Comparison of ENCODE assay signal across 8 cellular contexts in the genomic region with DNA sequence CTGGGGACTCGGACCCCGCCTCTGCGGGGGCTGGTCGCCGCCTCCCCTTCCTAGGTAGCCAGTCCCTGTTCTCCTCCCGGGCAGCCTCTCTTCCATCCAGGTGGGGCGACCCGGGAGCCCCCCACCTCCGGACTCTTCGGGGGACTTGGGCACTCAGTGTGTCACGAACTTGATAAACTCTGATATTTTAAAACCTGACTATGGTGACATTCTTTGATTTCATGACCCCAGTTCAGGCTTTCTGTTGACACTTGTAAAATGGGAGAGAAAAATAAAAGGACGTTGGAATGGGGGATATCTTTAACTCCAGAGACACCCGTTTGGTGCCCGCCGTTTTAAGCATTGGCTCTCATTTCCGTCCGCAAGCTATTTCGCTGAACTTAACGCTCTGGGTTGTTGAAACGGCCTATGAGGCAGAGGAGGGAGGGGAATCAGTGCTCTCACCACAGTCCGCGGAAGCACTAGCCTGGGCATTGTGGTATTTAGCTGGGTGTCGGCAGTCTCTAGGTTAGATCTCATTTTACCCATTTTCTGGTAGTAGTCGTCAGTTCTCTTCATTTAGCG. TPM values are rescaled to one million over a fixed set of nuclear protein-coding genes. Genes with fewer than 3 reads are reported as not detected.
DNase-seq lines count a peak whose midpoint lies in the region; ATAC-seq, FAIRE-seq and TF ChIP-seq lines count a peak whose summit lies in the region.

No MANE protein-coding gene starts in this region.

- H3K4me3 Mint-ChIP-seq in activated naive CD8-positive, alpha-beta T cell treated with anti-CD3 and anti-CD28 coated beads, Interleukin-2, amount 10 ng/mL, durations not matched to agents 7 days and 5 days: peak overlapping the region; percentile 99
- peak overlapping the region; percentile 95 for H3K4me3 Mint-ChIP-seq in progenitor cell of endocrine pancreas (ENCODE audit: low read depth)

- DNase-seq in CMK (ENCODE audit: low read depth) (peak; percentile 41), HPDE6-E6E7 (ENCODE audit: extremely low spot score) (peak; percentile 38), SK-MEL-5 (ENCODE audit: low read depth, low spot score) (peak; percentile 44), heart right ventricle (peak; percentile 33 to 40), progenitor cell of endocrine pancreas (ENCODE audit: low spot score, unreplicated experiment) (no peak), D721Med (ENCODE audit: insufficient read length, low spot score) (no peak)
- peak; percentile 67 for DNase-seq in activated naive CD8-positive, alpha-beta T cell treated with anti-CD3 and anti-CD28 coated beads, Interleukin-2, amount 10 ng/mL, durations not matched to agents 7 days and 5 days

- peak overlapping the region; percentile 61 to 96 (median 90) for H3K4me3 ChIP-seq in heart right ventricle

- in situ Hi-C loops in SK-MEL-5 (cut with HindIII; ENCODE audit: low pct_unique_long_range_greater_than_20kb, low sequenced_read_pairs): no loop called here

- H3K27ac Mint-ChIP-seq in activated naive CD8-positive, alpha-beta T cell treated with anti-CD3 and anti-CD28 coated beads, Interleukin-2, amount 10 ng/mL, durations not matched to agents 7 days and 5 days: peak overlapping the region; percentile 93
- H3K27ac Mint-ChIP-seq in progenitor cell of endocrine pancreas: peak overlapping the region; percentile 96

- H3K9me3 ChIP-seq in heart right ventricle: no peaks in the 10 kb centered on the region

- peak; percentile 20 for ATAC-seq in GM19467 (IDR thresholded peaks at IDR 0.05; ENCODE audit: unreplicated experiment)
- ATAC-seq in activated naive CD8-positive, alpha-beta T cell treated with anti-CD3 and anti-CD28 coated beads, Interleukin-2, amount 10 ng/mL, durations not matched to agents 7 days and 5 days (ENCODE audit: low read depth): peak; percentile 19
- peak in 2 of 8 donors; percentile 9 to 17 for ATAC-seq in heart right ventricle

- peak overlapping the region; percentile 82 to 99 (median 94) for H3K27ac ChIP-seq in heart right ventricle

- H3K27me3 Mint-ChIP-seq in activated naive CD8-positive, alpha-beta T cell treated with anti-CD3 and anti-CD28 coated beads, Interleukin-2, amount 10 ng/mL, durations not matched to agents 7 days and 5 days: peaks cover 3% of the 10 kb centered on the region
- no peaks in the 10 kb centered on the region for H3K27me3 Mint-ChIP-seq in progenitor cell of endocrine pancreas

- no peak for FAIRE-seq in D721Med (lab: Jason Lieb, UNC)

- H3K9me3 Mint-ChIP-seq in activated naive CD8-positive, alpha-beta T cell treated with anti-CD3 and anti-CD28 coated beads, Interleukin-2, amount 10 ng/mL, durations not matched to agents 7 days and 5 days: no peaks in the 10 kb centered on the region
- no peaks in the 10 kb centered on the region for H3K9me3 Mint-ChIP-seq in progenitor cell of endocrine pancreas (ENCODE audit: low read depth)

- H3K36me3 Mint-ChIP-seq in activated naive CD8-positive, alpha-beta T cell treated with anti-CD3 and anti-CD28 coated beads, Interleukin-2, amount 10 ng/mL, durations not matched to agents 7 days and 5 days: peaks cover 3% of the 10 kb centered on the region
- no peaks in the 10 kb centered on the region for H3K36me3 Mint-ChIP-seq in progenitor cell of endocrine pancreas (ENCODE audit: insufficient read depth)

- TF ChIP-seq CTCF in heart right ventricle (IDR thresholded peaks at IDR 0.05): no peak
- TF ChIP-seq CTCF in progenitor cell of endocrine pancreas (IDR thresholded peaks at IDR 0.05; ENCODE audit: unreplicated experiment): no peak
- TF ChIP-seq CTCF in D721Med (IDR thresholded peaks at IDR 0.05; ENCODE audit: insufficient read depth, missing control alignments): no peak

- POLR2A ChIA-PET in activated naive CD8-positive, alpha-beta T cell treated with anti-CD3 and anti-CD28 coated beads, Interleukin-2, amount 10 ng/mL, durations not matched to agents 7 days and 5 days (lab: Charles Lee): interaction anchor here (0.5 to 1.3 kb wide), 11 partner anchors 8 to 268 kb away, joined by 3 to 6 read pairs (median 3); a partner anchor contains a TSS

- intact Hi-C loops in heart right ventricle (cut with DNase I): loop anchor here in 2 of 10 donors (5.0 to 10.0 kb wide), 2 partner anchors 58 to 120 kb away; a partner anchor contains a TSS

- no peaks in the 10 kb centered on the region for H3K27me3 ChIP-seq in heart right ventricle

- peaks cover 4 to 41% (median 29%) of the 10 kb centered on the region in 9 donors for H3K4me1 ChIP-seq in heart right ventricle

- WGBS in heart right ventricle, 2 donors: 0 to 1% methylated on average over 25 of the region's 25 CpGs

- H3K36me3 ChIP-seq in heart right ventricle: no peaks in the 10 kb centered on the region

- H3K4me1 Mint-ChIP-seq in activated naive CD8-positive, alpha-beta T cell treated with anti-CD3 and anti-CD28 coated beads, Interleukin-2, amount 10 ng/mL, durations not matched to agents 7 days and 5 days: peaks cover 22% of the 10 kb centered on the region
- peaks cover 10% of the 10 kb centered on the region for H3K4me1 Mint-ChIP-seq in progenitor cell of endocrine pancreas (ENCODE audit: low read depth)

RNA-seq across cellular contexts. Expression of a gene that starts 0.7 kb away (rescaled TPM):
- total RNA-seq in SK-MEL-5 (2014; rRNA removed; shearing (Covaris generic)): 38.7 and 39.7 TPM in 2 replicates
- polyA plus RNA-seq in SK-MEL-5 (2015; cell fraction: cytosol; rRNA removed): 35.5 and 44.7 TPM in 2 replicates
- polyA plus RNA-seq in SK-MEL-5 (2015; cell fraction: nucleus; rRNA removed): 13.6 and 22.6 TPM in 2 replicates
- total RNA-seq in activated naive CD8-positive, alpha-beta T cell treated with anti-CD3 and anti-CD28 coated beads, Interleukin-2, amount 10 ng/mL, durations not matched to agents 7 days and 5 days: 10 to 100 TPM; 46.7 to 49.7 TPM
- total RNA-seq in heart right ventricle: 10 to 100 TPM; 30.0 to 43.8 (median 35.2) TPM
- polyA plus RNA-seq in heart right ventricle: 10 to 100 TPM; 15.9 to 20.0 TPM
- total RNA-seq in progenitor cell of endocrine pancreas: 51.1 and 60.4 TPM in 2 replicates

RNA-seq across cellular contexts. Expression of a gene that starts 36.7 kb away (rescaled TPM):
- total RNA-seq in SK-MEL-5 (2014; rRNA removed; shearing (Covaris generic)): 3.9 and 4.8 TPM in 2 replicates
- 3.5 and 4.3 TPM in 2 replicates for polyA plus RNA-seq in SK-MEL-5 (2015; cell fraction: cytosol; rRNA removed)
- 0.57 and 1.4 TPM in 2 replicates for polyA plus RNA-seq in SK-MEL-5 (2015; cell fraction: nucleus; rRNA removed)
- total RNA-seq in activated naive CD8-positive, alpha-beta T cell treated with anti-CD3 and anti-CD28 coated beads, Interleukin-2, amount 10 ng/mL, durations not matched to agents 7 days and 5 days: 100 to 1,000 TPM; 162 to 167 TPM
- total RNA-seq in heart right ventricle (100 to 1,000 TPM in 1 of 10 donors, 10 to 100 TPM in 9; 30.0 to 156 (median 51.8) TPM), progenitor cell of endocrine pancreas (not detected in 2 replicates)
- 10 to 100 TPM; 23.1 to 99.2 TPM for polyA plus RNA-seq in heart right ventricle

RNA-seq across cellular contexts. Expression of a gene that starts 55.4 kb away (rescaled TPM):
- total RNA-seq in SK-MEL-5 (2014; rRNA removed; shearing (Covaris generic)): 24.8 and 25.5 TPM in 2 replicates
- polyA plus RNA-seq in SK-MEL-5 (2015; cell fraction: cytosol; rRNA removed): 31.6 and 34.5 TPM in 2 replicates
- 42.5 and 49.0 TPM in 2 replicates for polyA plus RNA-seq in SK-MEL-5 (2015; cell fraction: nucleus; rRNA removed)
- 10 to 100 TPM; 35.6 to 38.3 TPM for total RNA-seq in activated naive CD8-positive, alpha-beta T cell treated with anti-CD3 and anti-CD28 coated beads, Interleukin-2, amount 10 ng/mL, durations not matched to agents 7 days and 5 days
- total RNA-seq in heart right ventricle (10 to 100 TPM; 32.9 to 49.4 (median 38.0) TPM), progenitor cell of endocrine pancreas (35.9 and 36.6 TPM in 2 replicates)
- 100 to 1,000 TPM in 1 of 2 donors, 10 to 100 TPM in 1; 23.8 to 139 TPM for polyA plus RNA-seq in heart right ventricle

Comparison
In these comparisons a context has a peak if more than half of its experiments do, and no peak if none do; other contexts are left out.
1. DNase-seq: peak in CMK (single experiment), HPDE6-E6E7 (single experiment), SK-MEL-5 (single experiment), activated naive CD8-positive, alpha-beta T cell treated with anti-CD3 and anti-CD28 coated beads, Interleukin-2, amount 10 ng/mL, durations not matched to agents 7 days and 5 days (single experiment) and heart right ventricle (2 of 2); none in progenitor cell of endocrine pancreas (single experiment) and D721Med (single experiment).